Comparison of ENCODE assay signal across 8 cellular contexts in the genomic region with DNA sequence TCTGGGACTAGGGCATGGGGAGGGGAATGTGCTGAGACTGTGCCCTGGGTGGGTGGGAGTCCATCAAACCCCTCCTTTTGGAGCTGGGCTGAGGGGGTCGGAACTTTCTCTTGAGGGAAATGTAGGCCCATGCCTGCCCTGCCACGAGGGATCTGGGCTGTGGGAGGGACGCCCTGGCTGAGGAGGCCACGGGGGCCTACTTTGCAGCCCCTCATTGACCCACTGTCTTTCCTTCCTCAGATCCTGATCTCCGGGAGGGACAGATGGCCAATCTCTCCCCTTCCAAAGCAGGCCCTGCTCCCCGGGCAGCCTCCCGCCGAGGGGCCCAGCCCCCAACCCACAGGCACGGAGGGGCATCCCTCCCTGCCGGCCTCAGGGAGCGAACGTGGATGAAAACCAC. TPM values are rescaled to one million over a fixed set of nuclear protein-coding genes. Genes with fewer than 3 reads are reported as not detected.
DNase-seq lines count a peak whose midpoint lies in the region; ATAC-seq, FAIRE-seq and TF ChIP-seq lines count a peak whose summit lies in the region.

No MANE protein-coding gene starts in this region.

- peak overlapping the region; percentile 94 for H3K27ac Mint-ChIP-seq in HFFc6

- POLR2A ChIA-PET in K562 (lab: Yijun Ruan, JAX) = interaction anchor here (0.5 to 0.6 kb wide), 2 partner anchors 27 to 103 kb away, joined by 3 read pairs; no protein-coding TSS in a partner anchor

- no peaks in the 10 kb centered on the region for H3K79me2 ChIP-seq in K562 (ENCODE audit: control insufficient read depth, insufficient read depth, low read length)

- peaks cover 41% of the 10 kb centered on the region for H3K4me1 Mint-ChIP-seq in HFFc6 (ENCODE audit: low read depth)

- TF ChIP-seq POLR2A in K562 (conservative IDR thresholded peaks at IDR 0.05) (no peak), right lobe of liver (IDR thresholded peaks at IDR 0.05) (no peak)

- peaks cover 33% of the 10 kb centered on the region for H3K36me3 Mint-ChIP-seq in HFFc6 (ENCODE audit: low read depth)

- H3K9me1 ChIP-seq in K562 (ENCODE audit: control insufficient read depth, insufficient read depth, low read length) = peaks cover 2% of the 10 kb centered on the region

- H3K27ac ChIP-seq in K562 (ENCODE audit: extremely low read depth, low read depth, low read length) = no peak overlapping the region
- peak overlapping the region; percentile 65 to 88 (median 66) for H3K27ac ChIP-seq in right lobe of liver
- H3K27ac ChIP-seq in skeletal muscle tissue (ENCODE audit: low read depth, low read length) = peak overlapping the region; percentile 93

- no peak overlapping the region for H3K4me2 ChIP-seq in K562 (ENCODE audit: insufficient read depth, low read length)

- no peaks in the 10 kb centered on the region for H3K9me3 Mint-ChIP-seq in HFFc6

- no peak for DNase-seq in HFFc6
- DNase-seq in K562 (ENCODE audit: extremely low read depth in 1 of 4, low spot score in 3 of 4) = no peak
- no peak for DNase-seq in right lobe of liver
- DNase-seq in NCI-H1105 (lab: John Stamatoyannopoulos, UW) = no peak
- DNase-seq in NCI-H128 (lab: John Stamatoyannopoulos, UW; ENCODE audit: unreplicated experiment) = no peak
- no peak for DNase-seq in HK-2 (ENCODE audit: unreplicated experiment)

- no peak for TF ChIP-seq EP300 in K562 (IDR thresholded peaks at IDR 0.05; ENCODE audit: low read length)

- TF ChIP-seq RAD21 in K562 (CRISPR knock-in tag; conservative IDR thresholded peaks at IDR 0.05 in 1 of 2, IDR thresholded peaks at IDR 0.05 in 1 of 2) = no peak

- 65% methylated on average over 6 of the region's 12 CpGs for WGBS in K562 (ENCODE audit: insufficient coverage, low coverage, missing lambda C conversion rate)
- 58% methylated on average over 4 of the region's 12 CpGs for WGBS in right lobe of liver (ENCODE audit: insufficient coverage, low coverage, low lambda C conversion rate, missing lambda C conversion rate)

- H3K9ac ChIP-seq in K562 (ENCODE audit: insufficient read depth in 1 of 2, low read depth in 2 of 2, low read length in 2 of 2) = no peak overlapping the region
- H3K9ac ChIP-seq in skeletal muscle tissue (ENCODE audit: low read depth in 1 of 3, low read length in 3 of 3) = peak overlapping the region; percentile 62 to 76 (median 73)

- no TSS peak for BruUV-seq in K562 (replicated peaks; lab: Mats Ljungman, UMichigan)

- ATAC-seq in K562 (no peak), right lobe of liver (no peak), GM21367 (IDR thresholded peaks at IDR 0.05; ENCODE audit: unreplicated experiment) (no peak)

- H3K9me3 ChIP-seq in K562 (replicated peaks; ENCODE audit: control insufficient read depth, insufficient read depth, low read depth, low read length) (no peaks in the 10 kb centered on the region), right lobe of liver (no peaks in the 10 kb centered on the region), skeletal muscle tissue (ENCODE audit: control insufficient read depth in 3 of 3, low read length in 3 of 3) (no peaks in the 10 kb centered on the region)

- peaks cover 0 to 23% of the 10 kb centered on the region in 2 experiments; a peak in 1 of 5 replicates for H3K4me1 ChIP-seq in K562 (replicated peaks in 1 of 2; ENCODE audit: control insufficient read depth in 2 of 2, insufficient read depth in 2 of 2, low read length in 2 of 2)
- H3K4me1 ChIP-seq in right lobe of liver = no peaks in the 10 kb centered on the region
- H3K4me1 ChIP-seq in skeletal muscle tissue (ENCODE audit: control insufficient read depth in 3 of 3, insufficient read depth in 3 of 3, low read length in 3 of 3) = peaks cover 30 to 38% (median 31%) of the 10 kb centered on the region in 3 donors

- TF ChIP-seq CTCF in HFFc6 (IDR thresholded peaks at IDR 0.05) = no peak
- no peak for TF ChIP-seq CTCF in K562 (IDR thresholded peaks at IDR 0.05 in 2 of 3, conservative IDR thresholded peaks at IDR 0.05 in 1 of 3; ENCODE audit: insufficient read depth in 2 of 3, low read depth in 1 of 3, low read length in 3 of 3)
- no peak for TF ChIP-seq CTCF in right lobe of liver (IDR thresholded peaks at IDR 0.05)

- H3K27me3 Mint-ChIP-seq in HFFc6 (ENCODE audit: insufficient read depth) = peaks cover 9% of the 10 kb centered on the region

- in situ Hi-C loops in K562 (cut with MboI) = loop anchor here (10.0 to 25.0 kb wide), 2 partner anchors 373 to 1336 kb away; partner anchors contain the start of gene GOLGA6D

- intact Hi-C loops in K562 (cut with micrococcal nuclease) = loop anchor here (1.0 to 5.0 kb wide), 2 partner anchors 13 to 371 kb away; no protein-coding TSS in a partner anchor
- intact Hi-C loops in right lobe of liver (cut with DNase I) = no loop called here

- H2AFZ ChIP-seq in K562 (ENCODE audit: low read depth, low read length) = no peak overlapping the region

- H3K27me3 ChIP-seq in K562 (ENCODE audit: control insufficient read depth in 2 of 2, insufficient read depth in 2 of 2, low read length in 2 of 2) (peaks cover 3 to 67% of the 10 kb centered on the region in 2 experiments; a peak in 4 of 5 replicates), right lobe of liver (no peaks in the 10 kb centered on the region), skeletal muscle tissue (ENCODE audit: control insufficient read depth in 3 of 3, insufficient read depth in 3 of 3, low read length in 3 of 3) (peaks cover 0 to 9% (median 0%) of the 10 kb centered on the region in 3 donors)

- no peaks in the 10 kb centered on the region for H3K36me3 ChIP-seq in K562 (ENCODE audit: control insufficient read depth, insufficient read depth, low read length)
- no peaks in the 10 kb centered on the region for H3K36me3 ChIP-seq in right lobe of liver
- peaks cover 2 to 20% (median 10%) of the 10 kb centered on the region in 3 donors for H3K36me3 ChIP-seq in skeletal muscle tissue (ENCODE audit: control insufficient read depth in 3 of 3, insufficient read depth in 3 of 3, low read length in 3 of 3)

- H3K4me3 ChIP-seq in K562 (no peak overlapping the region), right lobe of liver (no peak overlapping the region), skeletal muscle tissue (ENCODE audit: low read length in 3 of 3) (no peak overlapping the region)

- peak overlapping the region; percentile 25; the same call in 1 of the 2 replicates for H3K4me3 Mint-ChIP-seq in HFFc6

- CTCF ChIA-PET in K562 (lab: Yijun Ruan, JAX; ENCODE audit: low intra/inter-chr PET ratio) = interaction anchor here (0.8 to 2.2 kb wide), 3 partner anchors 11 to 371 kb away, joined by 3 to 17 read pairs (median 6); no protein-coding TSS in a partner anchor

- FAIRE-seq in K562 (lab: Jason Lieb, UNC) = no peak

- peaks cover 19% of the 10 kb centered on the region; the same call in 1 of the 2 replicates for H4K20me1 ChIP-seq in K562 (replicated peaks; ENCODE audit: control insufficient read depth, insufficient read depth, low read length)

RNA-seq across cellular contexts. Expression of gene LOXL1, which starts 25.3 kb away (rescaled TPM):
- 100 to 1,000 TPM; 235 to 309 (median 288) TPM for total RNA-seq in HFFc6 (2021; fragmentation: NEBNext Ultra II Directional; extraction: Animal tissue kit (Norgen Biotek cat#: 25700))
- total RNA-seq in K562 (2011; cell fraction: chromatin; rRNA removed; ENCODE audit: low replicate concordance) = not detected in 2 replicates
- 0.33 TPM in 1 of 2 replicates, not detected in the other for total RNA-seq in K562 (2011; cell fraction: nucleolus; rRNA removed)
- total RNA-seq in K562 (2011; cell fraction: nucleoplasm; rRNA removed) = not detected in 2 replicates
- total RNA-seq in K562 (2014; rRNA removed) (0.14 and 0.61 TPM in 2 replicates), K562 (2014; rRNA removed; fragmentation: Illumina TruSeq; extraction: Trizol) (not detected in 2 replicates), K562 (2015; rRNA removed; fragmentation: Illumina TruSeq; extraction: Trizol) (not detected in 2 replicates), K562 (2021) (not detected in 2 replicates), right lobe of liver (1 to 10 TPM in 3 of 6 experiments, under 1 TPM in 3; 0.29 to 2.3 (median 0.83) TPM), skeletal muscle tissue (7.8 TPM)
- polyA plus RNA-seq in K562 (2011; rRNA removed) (0.16 TPM in 1 of 2 replicates, not detected in the other), K562 (2014; fragmentation: Illumina TruSeq; extraction: Trizol) (not detected in 2 replicates), K562 (2014; fragmentation: Nextera tagmentation; extraction: Ambion mirVana) (not detected), K562 (2014; rRNA removed) (not detected in 2 replicates)
- polyA plus RNA-seq in K562 (2011; cell fraction: cytosol; rRNA removed) = 0.66 TPM in 1 of 2 replicates, not detected in the other
- 0.30 and 0.45 TPM in 2 replicates for polyA plus RNA-seq in K562 (2011; cell fraction: nucleus; rRNA removed)
- 0.18 and 1.5 TPM in 2 replicates for polyA plus RNA-seq in K562 (2012)
- not detected in 2 replicates for polyA minus RNA-seq in K562 (2011; rRNA and poly(A)+ RNA removed)
- not detected in 2 replicates for polyA minus RNA-seq in K562 (2011; cell fraction: cytosol; rRNA and poly(A)+ RNA removed)
- polyA minus RNA-seq in K562 (2011; cell fraction: nucleus; rRNA and poly(A)+ RNA removed) = not detected in 2 replicates

RNA-seq across cellular contexts. Expression of gene STOML1, which starts 40.5 kb away (rescaled TPM):
- total RNA-seq in HFFc6 (2021; fragmentation: NEBNext Ultra II Directional; extraction: Animal tissue kit (Norgen Biotek cat#: 25700)) = 10 to 100 TPM; 21.4 to 30.6 (median 24.7) TPM
- total RNA-seq in K562 (2011; cell fraction: chromatin; rRNA removed; ENCODE audit: low replicate concordance) = 10.7 and 18.8 TPM in 2 replicates
- 18.3 and 19.3 TPM in 2 replicates for total RNA-seq in K562 (2011; cell fraction: nucleolus; rRNA removed)
- 14.7 and 18.3 TPM in 2 replicates for total RNA-seq in K562 (2011; cell fraction: nucleoplasm; rRNA removed)
- total RNA-seq in K562 (2014; rRNA removed) (9.7 and 9.9 TPM in 2 replicates), K562 (2014; rRNA removed; fragmentation: Illumina TruSeq; extraction: Trizol) (1.2 and 2.1 TPM in 2 replicates), K562 (2015; rRNA removed; fragmentation: Illumina TruSeq; extraction: Trizol) (4.6 and 5.3 TPM in 2 replicates), K562 (2021) (9.6 and 10.3 TPM in 2 replicates), right lobe of liver (10 to 100 TPM in 1 of 6 experiments, 1 to 10 TPM in 5; 7.2 to 12.7 (median 8.3) TPM), skeletal muscle tissue (14.1 TPM)
- polyA plus RNA-seq in K562 (2011; rRNA removed) (4.9 and 7.1 TPM in 2 replicates), K562 (2014; fragmentation: Illumina TruSeq; extraction: Trizol) (3.5 and 5.2 TPM in 2 replicates), K562 (2014; fragmentation: Nextera tagmentation; extraction: Ambion mirVana) (under 1 TPM; 0.25 to 0.53 TPM), K562 (2014; rRNA removed) (6.9 and 8.9 TPM in 2 replicates)
- 8.1 and 16.7 TPM in 2 replicates for polyA plus RNA-seq in K562 (2011; cell fraction: cytosol; rRNA removed)
- 14.1 and 18.4 TPM in 2 replicates for polyA plus RNA-seq in K562 (2011; cell fraction: nucleus; rRNA removed)
- 5.9 and 11.3 TPM in 2 replicates for polyA plus RNA-seq in K562 (2012)
- 2.9 and 3.5 TPM in 2 replicates for polyA minus RNA-seq in K562 (2011; rRNA and poly(A)+ RNA removed)
- 2.7 and 5.1 TPM in 2 replicates for polyA minus RNA-seq in K562 (2011; cell fraction: cytosol; rRNA and poly(A)+ RNA removed)
- 5.9 and 7.2 TPM in 2 replicates for polyA minus RNA-seq in K562 (2011; cell fraction: nucleus; rRNA and poly(A)+ RNA removed)

RNA-seq across cellular contexts. Expression of gene PML, which starts 42.9 kb away (rescaled TPM):
- total RNA-seq in HFFc6 (2021; fragmentation: NEBNext Ultra II Directional; extraction: Animal tissue kit (Norgen Biotek cat#: 25700)) = 10 to 100 TPM; 45.2 to 51.8 (median 47.5) TPM
- 30.2 and 56.1 TPM in 2 replicates for total RNA-seq in K562 (2011; cell fraction: chromatin; rRNA removed; ENCODE audit: low replicate concordance)
- total RNA-seq in K562 (2011; cell fraction: nucleolus; rRNA removed) = 36.8 and 39.2 TPM in 2 replicates
- 35.0 and 53.2 TPM in 2 replicates for total RNA-seq in K562 (2011; cell fraction: nucleoplasm; rRNA removed)
- 14.4 and 20.2 TPM in 2 replicates for total RNA-seq in K562 (2014; rRNA removed)
- total RNA-seq in K562 (2014; rRNA removed; fragmentation: Illumina TruSeq; extraction: Trizol) = 6.0 and 6.6 TPM in 2 replicates
- total RNA-seq in K562 (2015; rRNA removed; fragmentation: Illumina TruSeq; extraction: Trizol) = 9.7 and 10.1 TPM in 2 replicates
- total RNA-seq in K562 (2021) = 44.4 and 50.7 TPM in 2 replicates
- 6.6 and 11.3 TPM in 2 replicates for polyA plus RNA-seq in K562 (2011; rRNA removed)
- 10.6 and 17.0 TPM in 2 replicates for polyA plus RNA-seq in K562 (2011; cell fraction: cytosol; rRNA removed)
- 22.7 and 36.6 TPM in 2 replicates for polyA plus RNA-seq in K562 (2011; cell fraction: nucleus; rRNA removed)
- polyA plus RNA-seq in K562 (2012) = 33.2 and 45.0 TPM in 2 replicates
- polyA plus RNA-seq in K562 (2014; fragmentation: Illumina TruSeq; extraction: Trizol) = 20.7 and 28.3 TPM in 2 replicates
- polyA plus RNA-seq in K562 (2014; fragmentation: Nextera tagmentation; extraction: Ambion mirVana) = 1 to 10 TPM; 5.0 to 5.4 TPM
- 14.0 and 16.2 TPM in 2 replicates for polyA plus RNA-seq in K562 (2014; rRNA removed)
- polyA minus RNA-seq in K562 (2011; rRNA and poly(A)+ RNA removed) = 8.2 and 9.8 TPM in 2 replicates
- polyA minus RNA-seq in K562 (2011; cell fraction: cytosol; rRNA and poly(A)+ RNA removed) = 31.2 and 50.2 TPM in 2 replicates
- 12.3 and 12.9 TPM in 2 replicates for polyA minus RNA-seq in K562 (2011; cell fraction: nucleus; rRNA and poly(A)+ RNA removed)
- 10 to 100 TPM; 10.8 to 36.1 (median 16.7) TPM for total RNA-seq in right lobe of liver
- 14.1 TPM for total RNA-seq in skeletal muscle tissue

Comparison
In these comparisons a context has a peak if more than half of its experiments do, and no peak if none do; other contexts are left out.
1. H3K9ac ChIP-seq: peak in skeletal muscle tissue (3 of 3); none in K562 (0 of 2).
2. RNA of gene LOXL1, which starts 25.3 kb away (total RNA-seq): 235 to 309 TPM in HFFc6; 7.8 TPM in skeletal muscle tissue (single experiment), 0.29 to 2.3 TPM in right lobe of liver and 0.14 to 0.61 TPM in K562; every median in the first group is over 10 times any median in the second.